Comparison of ENCODE assay signal across 16 cellular contexts in the genomic region with DNA sequence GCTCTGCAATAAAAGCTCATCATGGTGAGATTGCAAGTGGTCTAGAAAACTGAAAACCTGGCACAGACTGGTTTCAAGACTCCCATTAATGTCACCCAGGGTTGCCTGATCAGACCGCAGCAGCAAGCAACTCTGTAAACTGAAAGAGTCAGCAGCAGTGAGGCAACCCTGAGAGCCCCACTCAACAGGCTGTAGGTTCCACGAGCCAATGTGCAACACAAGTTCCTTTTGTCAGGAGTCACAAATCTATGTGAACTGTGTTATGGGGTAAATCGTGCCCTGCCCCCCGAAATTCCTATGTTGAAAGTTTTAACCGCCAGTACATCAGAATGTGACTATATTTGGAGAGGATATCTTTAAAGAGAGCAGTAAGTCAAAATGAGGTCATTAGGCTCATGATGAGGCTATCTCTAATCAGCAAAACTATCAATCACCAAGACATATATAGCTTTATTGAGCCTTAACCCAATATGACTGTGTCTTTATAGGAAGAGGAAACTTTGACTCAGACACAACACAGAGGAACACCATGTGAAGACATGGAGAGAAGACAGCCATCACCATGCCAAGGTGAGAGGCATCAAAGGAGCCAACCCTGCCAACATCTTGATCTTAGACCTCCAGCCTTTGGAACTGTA.
DNase-seq lines count a peak whose midpoint lies in the region; ATAC-seq and TF ChIP-seq lines count a peak whose summit lies in the region.
"Had no signal": no experiment of that assay in that cellular context is flagged by ENCODE, and none has a peak within 500 bp of the region (broad histone marks: within the 10 kb centered on the region; RNA-seq: fewer than 3 reads in every experiment).

No MANE protein-coding gene starts in this region.

- H3K9me3 ChIP-seq in liver (ENCODE audit: control insufficient read depth in 4 of 4, low read length in 3 of 4): no peaks in the 10 kb centered on the region
- H3K9me3 ChIP-seq in right lobe of liver: no peaks in the 10 kb centered on the region
- no peaks in the 10 kb centered on the region for H3K9me3 ChIP-seq in mucosa of descending colon
- H3K9me3 ChIP-seq: BLaER1 treated with 17β-estradiol and CSF1 and Interleukin-3, amounts not matched to agents 10 nM and 100 nM had no signal

- no peak for TF ChIP-seq RAD21 in liver (IDR thresholded peaks at IDR 0.05)

- H3K9me3 Mint-ChIP-seq in stimulated activated effector memory CD8-positive, alpha-beta T cell treated with anti-CD3 and anti-CD28 coated beads, Interleukin-12 subunit alpha, Interleukin-12 subunit beta, amount 100 ng/mL, for 72 hours: no peaks in the 10 kb centered on the region

- no peaks in the 10 kb centered on the region for H3K36me3 ChIP-seq in liver (ENCODE audit: control insufficient read depth in 4 of 4, insufficient read depth in 3 of 4, low read depth in 1 of 4, low read length in 3 of 4)
- H3K36me3 ChIP-seq in right lobe of liver: no peaks in the 10 kb centered on the region
- H3K36me3 ChIP-seq in mucosa of descending colon (ENCODE audit: low read depth): no peaks in the 10 kb centered on the region
- H3K36me3 ChIP-seq: BLaER1 treated with 17β-estradiol and CSF1 and Interleukin-3, amounts not matched to agents 10 nM and 100 nM had no signal

- intact Hi-C loops in right lobe of liver (cut with DNase I) (no loop called here), mucosa of descending colon (cut with DNase I, micrococcal nuclease) (no loop called here)

- no peak overlapping the region for H3K27ac Mint-ChIP-seq in stimulated activated effector memory CD8-positive, alpha-beta T cell treated with anti-CD3 and anti-CD28 coated beads, Interleukin-12 subunit alpha, Interleukin-12 subunit beta, amount 100 ng/mL, for 72 hours
- H3K27ac Mint-ChIP-seq: CD4-positive, CD25-positive, alpha-beta regulatory T cell had no signal

- H3K9ac ChIP-seq in liver (ENCODE audit: low read depth in 1 of 2, low read length in 2 of 2): no peak overlapping the region
- H3K9ac ChIP-seq: BLaER1 treated with 17β-estradiol and CSF1 and Interleukin-3, amounts not matched to agents 10 nM and 100 nM had no signal

- H3K4me3 ChIP-seq in liver (ENCODE audit: low read depth in 1 of 3, low read length in 3 of 3): no peak overlapping the region
- H3K4me3 ChIP-seq in right lobe of liver: no peak overlapping the region
- H3K4me3 ChIP-seq in fibroblast of the aortic adventitia (ENCODE audit: low read depth, low read length): no peak overlapping the region
- H3K4me3 ChIP-seq in mucosa of descending colon: no peak overlapping the region
- H3K4me3 ChIP-seq: BLaER1 treated with 17β-estradiol and CSF1 and Interleukin-3, amounts not matched to agents 10 nM and 100 nM had no signal

- ATAC-seq in right lobe of liver (no peak), mucosa of descending colon (no peak)
- ATAC-seq in stimulated activated effector memory CD8-positive, alpha-beta T cell treated with anti-CD3 and anti-CD28 coated beads, Interleukin-12 subunit alpha, Interleukin-12 subunit beta, amount 100 ng/mL, for 72 hours: peak; percentile 32
- ATAC-seq: HCT116 had no signal

- H3K4me1 Mint-ChIP-seq in stimulated activated effector memory CD8-positive, alpha-beta T cell treated with anti-CD3 and anti-CD28 coated beads, Interleukin-12 subunit alpha, Interleukin-12 subunit beta, amount 100 ng/mL, for 72 hours: no peaks in the 10 kb centered on the region
- H3K4me1 Mint-ChIP-seq: CD4-positive, CD25-positive, alpha-beta regulatory T cell had no signal

- DNase-seq in right lobe of liver (no peak), RKO (ENCODE audit: low spot score) (peak; percentile 90), fibroblast of the aortic adventitia (ENCODE audit: low read depth) (peak; percentile 27), mucosa of descending colon (no peak), nucleus accumbens (lab: John Stamatoyannopoulos, UW) (no peak)
- no peak for DNase-seq in stimulated activated effector memory CD8-positive, alpha-beta T cell treated with anti-CD3 and anti-CD28 coated beads, Interleukin-12 subunit alpha, Interleukin-12 subunit beta, amount 100 ng/mL, for 72 hours (ENCODE audit: low spot score in 2 of 2)
- DNase-seq in activated CD4-positive, alpha-beta T cell treated with anti-CD3 and anti-CD28 coated beads, Interleukin-2, amount 50 U/mL, for 48 hours: no peak
- DNase-seq: 8988T; AML-193; Calu3; CD4-positive, CD25-positive, alpha-beta regulatory T cell; DMS 273 treated with DMSO at 0.1 percent for 48 hours; IMR-90 had no signal

- H3K4me1 ChIP-seq in liver (ENCODE audit: control insufficient read depth in 4 of 4, insufficient read depth in 4 of 4, low read length in 3 of 4) (no peaks in the 10 kb centered on the region), right lobe of liver (no peaks in the 10 kb centered on the region), mucosa of descending colon (ENCODE audit: low read depth) (no peaks in the 10 kb centered on the region)
- H3K4me1 ChIP-seq: BLaER1 treated with 17β-estradiol and CSF1 and Interleukin-3, amounts not matched to agents 10 nM and 100 nM had no signal

- 48% methylated on average over 5 of the region's 5 CpGs for WGBS in liver
- WGBS in right lobe of liver (ENCODE audit: insufficient coverage, low coverage, low lambda C conversion rate, missing lambda C conversion rate): 58% methylated on average over 5 of the region's 5 CpGs

- H3K36me3 Mint-ChIP-seq in stimulated activated effector memory CD8-positive, alpha-beta T cell treated with anti-CD3 and anti-CD28 coated beads, Interleukin-12 subunit alpha, Interleukin-12 subunit beta, amount 100 ng/mL, for 72 hours: no peaks in the 10 kb centered on the region
- H3K36me3 Mint-ChIP-seq: CD4-positive, CD25-positive, alpha-beta regulatory T cell had no signal

- no peak for TF ChIP-seq CTCF in liver (IDR thresholded peaks at IDR 0.05; ENCODE audit: low read depth, low read length, missing input control)
- TF ChIP-seq CTCF in right lobe of liver (IDR thresholded peaks at IDR 0.05): no peak
- TF ChIP-seq CTCF in fibroblast of the aortic adventitia (IDR thresholded peaks at IDR 0.05; ENCODE audit: insufficient read depth, low read length): no peak
- TF ChIP-seq CTCF in mucosa of descending colon (IDR thresholded peaks at IDR 0.05): no peak

- H3K27ac ChIP-seq in liver (ENCODE audit: low read depth in 1 of 2, low read length in 2 of 2) (no peak overlapping the region), right lobe of liver (no peak overlapping the region)
- H3K27ac ChIP-seq: BLaER1 treated with 17β-estradiol and CSF1 and Interleukin-3, amounts not matched to agents 10 nM and 100 nM had no signal

- peaks cover 0 to 12% (median 0%) of the 10 kb centered on the region in 4 donors for H3K27me3 ChIP-seq in liver (ENCODE audit: control insufficient read depth in 4 of 4, insufficient read depth in 4 of 4, low read length in 3 of 4)
- no peaks in the 10 kb centered on the region for H3K27me3 ChIP-seq in right lobe of liver
- H3K27me3 ChIP-seq: BLaER1 treated with 17β-estradiol and CSF1 and Interleukin-3, amounts not matched to agents 10 nM and 100 nM had no signal

- no peak for TF ChIP-seq POLR2A in right lobe of liver (IDR thresholded peaks at IDR 0.05)

- H3K4me3 Mint-ChIP-seq in stimulated activated effector memory CD8-positive, alpha-beta T cell treated with anti-CD3 and anti-CD28 coated beads, Interleukin-12 subunit alpha, Interleukin-12 subunit beta, amount 100 ng/mL, for 72 hours: no peak overlapping the region
- H3K4me3 Mint-ChIP-seq: CD4-positive, CD25-positive, alpha-beta regulatory T cell had no signal

TF ChIP-seq in liver, 16 proteins besides CTCF, POLR2A, EP300 and RAD21:
- TF ChIP-seq NR2F2 (IDR thresholded peaks at IDR 0.05) (peak; percentile 9), JUND (IDR thresholded peaks at IDR 0.05) (no peak)

Comparison
In these comparisons a context has a peak if more than half of its experiments do, and no peak if none do; other contexts are left out.
1. DNase-seq: peak in RKO (single experiment) and fibroblast of the aortic adventitia (single experiment); none in right lobe of liver (0 of 3), stimulated activated effector memory CD8-positive, alpha-beta T cell treated with anti-CD3 and anti-CD28 coated beads, Interleukin-12 subunit alpha, Interleukin-12 subunit beta, amount 100 ng/mL, for 72 hours (0 of 2), activated CD4-positive, alpha-beta T cell treated with anti-CD3 and anti-CD28 coated beads, Interleukin-2, amount 50 U/mL, for 48 hours (0 of 2), mucosa of descending colon (0 of 3) and nucleus accumbens (0 of 56).